Comparison of ENCODE assay signal across 13 cellular contexts in the genomic region with DNA sequence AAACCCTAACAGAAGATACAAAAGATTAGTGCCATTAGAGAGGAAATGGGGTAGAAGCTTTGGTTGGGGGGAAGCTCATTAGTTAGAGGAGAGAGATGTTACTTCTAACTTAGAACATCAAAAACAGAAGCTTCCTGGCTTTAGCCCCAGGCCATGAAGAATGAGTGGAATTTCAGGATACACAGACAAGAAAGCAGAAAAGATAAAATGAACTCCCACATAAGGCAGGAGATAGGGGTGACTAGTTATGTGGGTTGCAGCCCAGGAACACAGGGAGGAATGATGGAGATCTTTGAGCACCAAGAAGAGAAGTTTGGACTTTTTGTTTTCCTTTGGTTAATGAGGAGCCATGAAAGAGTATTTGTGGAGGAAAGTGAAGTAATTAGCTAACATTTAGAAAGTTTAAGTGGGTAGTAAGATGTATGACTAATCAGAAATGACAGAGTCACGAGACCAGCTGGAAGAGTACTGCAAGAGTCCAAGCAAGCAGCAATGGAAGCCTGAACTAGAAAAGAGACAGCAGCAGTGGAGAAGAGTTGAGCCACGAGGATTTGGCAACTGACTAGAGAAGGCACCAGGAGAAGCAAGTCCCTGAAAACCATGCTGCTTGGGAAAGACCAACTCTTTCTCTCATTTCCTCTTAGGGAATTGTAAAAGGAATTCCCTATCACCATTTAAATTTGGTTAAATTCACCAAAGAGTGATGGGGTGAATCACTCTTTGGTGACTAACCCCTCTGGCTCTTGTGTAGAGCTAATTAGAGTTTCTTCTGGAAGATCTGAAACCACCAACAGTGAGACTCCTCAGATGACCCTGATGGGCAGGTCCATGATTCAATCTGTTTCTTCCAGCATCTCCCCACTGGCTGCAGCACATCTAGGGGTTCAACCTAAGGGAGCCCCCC.
A peak's percentile ranks its signal among the peaks of the same experiment; 100 is the strongest.
DNase-seq lines count a peak whose midpoint lies in the region; ATAC-seq, FAIRE-seq and TF ChIP-seq lines count a peak whose summit lies in the region.
"Had no signal": no experiment of that assay in that cellular context is flagged by ENCODE, and none has a peak within 500 bp of the region (broad histone marks: within the 10 kb centered on the region; RNA-seq: fewer than 3 reads in every experiment).

No MANE protein-coding gene starts in this region.

- RAD21 ChIA-PET in HCT116 (lab: Charles Lee; ENCODE audit: low non-redundant PET in 1 of 2, low total read pairs in 2 of 2, uncharacterized antibody in 2 of 2, unreplicated experiment in 2 of 2): interaction anchor here in 1 of 2 experiments (0.7 kb wide), 1 partner anchor 138 kb away, joined by 3 read pairs; no protein-coding TSS in a partner anchor

- H3K27me3 ChIP-seq in HCT116 (ENCODE audit: insufficient read depth, low read length) (no peaks in the 10 kb centered on the region), aorta (ENCODE audit: control insufficient read depth in 1 of 2, insufficient read depth in 2 of 2, low read length in 1 of 2) (no peaks in the 10 kb centered on the region)

- H3K4me1 ChIP-seq in A549: peaks cover 70% of the 10 kb centered on the region
- H3K4me1 ChIP-seq in HCT116 (ENCODE audit: control insufficient read depth in 1 of 2, insufficient read depth in 2 of 2, low read length in 2 of 2): peaks cover 32 to 88% of the 10 kb centered on the region in 2 experiments
- H3K4me1 ChIP-seq in aorta (ENCODE audit: control insufficient read depth in 1 of 2, insufficient read depth in 2 of 2, low read length in 2 of 2): peaks cover 4 to 17% of the 10 kb centered on the region in 2 donors

- DNase-seq in A549 (ENCODE audit: low read depth in 1 of 2, low spot score in 1 of 2) (peak; percentile 28 to 44), HCT116 (ENCODE audit: low read depth, low spot score) (peak; percentile 68), amniotic stem cell (lab: John Stamatoyannopoulos, UW) (peak; percentile 67), islet precursor cell (peak; percentile 82), germinal center (ENCODE audit: low spot score) (no peak), aorta (no peak), SKM-1 treated with dmso at 0.1 percent for 144 hours (lab: John Stamatoyannopoulos, UW; ENCODE audit: unreplicated experiment) (no peak)
- DNase-seq: activated CD4-positive, alpha-beta T cell treated with anti-CD3 and anti-CD28 coated beads for 1 hour; CD8-positive, alpha-beta memory T cell; KG1; NK-92 treated with Interleukin-12 subunit alpha and Interleukin-12 subunit beta, amount 100 ng/mL, for 24 hours had no signal

- no peak overlapping the region for H3K4me3 ChIP-seq in A549
- peak overlapping the region in 1 of 2 experiments; percentile 47; a peak in 2 of 4 replicates for H3K4me3 ChIP-seq in HCT116 (replicated peaks in 1 of 2; ENCODE audit: low read depth in 1 of 2, low read length in 2 of 2)
- H3K4me3 ChIP-seq in aorta (ENCODE audit: low read length in 2 of 2): no peak overlapping the region
- H3K4me3 ChIP-seq: prostate gland had no signal

- H3K4me2 ChIP-seq in A549: peak overlapping the region; percentile 57
- H3K4me2 ChIP-seq in HCT116 (ENCODE audit: low read length): peak overlapping the region; percentile 78

- TF ChIP-seq EP300 in A549 (IDR thresholded peaks at IDR 0.05): no peak

- no peaks in the 10 kb centered on the region for H3K79me2 ChIP-seq in HCT116 (ENCODE audit: insufficient read depth, low read length)

- TF ChIP-seq POLR2A in A549 (IDR thresholded peaks at IDR 0.05; ENCODE audit: low read length) (no peak), HCT116 (IDR thresholded peaks at IDR 0.05; ENCODE audit: borderline replicate concordance, extremely low read depth, insufficient read depth, insufficient read length) (no peak)

- no TSS peak for BruUV-seq in HCT116 (replicated peaks; lab: Mats Ljungman, UMichigan)

- WGBS in A549 (ENCODE audit: missing lambda C conversion rate): 3% methylated on average over 2 of the region's 2 CpGs
- WGBS in aorta, 2 donors: 51 to 54% methylated on average over 2 of the region's 2 CpGs

- ATAC-seq in A549 (peak; percentile 36 to 66; a peak in 3 of 6 replicates), HCT116 (peak; percentile 66), GM21447 (IDR thresholded peaks at IDR 0.05; ENCODE audit: unreplicated experiment) (no peak), aorta (ENCODE audit: low FRiP score) (no peak)

- H3K9ac ChIP-seq in HCT116 (ENCODE audit: low read length): peak overlapping the region; percentile 34

- H4K20me1 ChIP-seq in HCT116 (ENCODE audit: insufficient read depth): no peaks in the 10 kb centered on the region

- H3K36me3 ChIP-seq in HCT116 (ENCODE audit: control insufficient read depth in 1 of 2, insufficient read depth in 2 of 2, low read length in 2 of 2) (no peaks in the 10 kb centered on the region), aorta (ENCODE audit: control insufficient read depth in 1 of 2, insufficient read depth in 2 of 2, low read length in 1 of 2) (no peaks in the 10 kb centered on the region)
- H3K36me3 ChIP-seq: prostate gland had no signal

- CTCF ChIA-PET in A549 (lab: Yijun Ruan, JAX): interaction anchor here (0.5 to 3.8 kb wide), 23 partner anchors 9 to 340 kb away, joined by 3 to 32 read pairs (median 3); no protein-coding TSS in a partner anchor
- CTCF ChIA-PET in HCT116 (lab: Charles Lee): interaction anchor here (1.0 to 2.1 kb wide), 9 partner anchors 8 to 136 kb away, joined by 3 to 8 read pairs (median 5); no protein-coding TSS in a partner anchor

- no peak for TF ChIP-seq CTCF in A549 (IDR thresholded peaks at IDR 0.05)
- TF ChIP-seq CTCF in HCT116 (IDR thresholded peaks at IDR 0.05 in 2 of 3, conservative IDR thresholded peaks at IDR 0.05 in 1 of 3; ENCODE audit: borderline replicate concordance in 1 of 3, insufficient read depth in 1 of 3, low read depth in 2 of 3, low read length in 2 of 3): no peak

- no peak for FAIRE-seq in A549 (lab: Jason Lieb, UNC)

- POLR2A ChIA-PET in A549 (lab: Yijun Ruan, JAX): interaction anchor here (1.0 kb wide), 1 partner anchor 132 kb away, joined by 3 read pairs; a partner anchor contains a TSS
- POLR2A ChIA-PET in HCT116 (lab: Charles Lee): interaction anchor here (0.6 to 4.9 kb wide), 7 partner anchors 7 to 157 kb away, joined by 3 to 32 read pairs (median 4); no protein-coding TSS in a partner anchor

- intact Hi-C loops in HCT116 (cut with micrococcal nuclease): loop anchor here (5.0 to 10.0 kb wide), 2 partner anchors 153 to 341 kb away; no protein-coding TSS in a partner anchor
- intact Hi-C loops in aorta (cut with DNase I): loop anchor here in 1 of 2 donors (10.0 kb wide), 1 partner anchor 129 kb away; a partner anchor contains a TSS

- H3K9me2 ChIP-seq in HCT116 (ENCODE audit: insufficient read depth): no peaks in the 10 kb centered on the region

- TF ChIP-seq RAD21 in A549 (conservative IDR thresholded peaks at IDR 0.05 in 1 of 2, IDR thresholded peaks at IDR 0.05 in 1 of 2) (no peak), HCT116 (IDR thresholded peaks at IDR 0.05; ENCODE audit: low read depth) (no peak)

- H2AFZ ChIP-seq in HCT116 (ENCODE audit: low read depth, low read length, poor library complexity, severe bottlenecking): no peak overlapping the region

- H3K27ac ChIP-seq in A549 (peak overlapping the region; percentile 69 to 84), HCT116 (ENCODE audit: low read depth, low read length) (peak overlapping the region; percentile 77), aorta (ENCODE audit: low read depth in 1 of 2, low read length in 2 of 2) (no peak overlapping the region)

- H3K9me3 ChIP-seq in A549 (no peaks in the 10 kb centered on the region), HCT116 (ENCODE audit: control insufficient read depth in 1 of 2, insufficient read depth in 1 of 2, low read depth in 1 of 2, low read length in 2 of 2) (no peaks in the 10 kb centered on the region), aorta (ENCODE audit: control insufficient read depth, low read length) (no peaks in the 10 kb centered on the region)
- H3K9me3 ChIP-seq: prostate gland had no signal

TF ChIP-seq in A549, 52 proteins besides CTCF, POLR2A, EP300 and RAD21 (continues in another document):
- TF ChIP-seq PHF8 (IDR thresholded peaks at IDR 0.05; ENCODE audit: borderline replicate concordance, low read depth) (no peak), JUNB (IDR thresholded peaks at IDR 0.05) (peak; percentile 70), HOXB5 (CRISPR knock-in tag; IDR thresholded peaks at IDR 0.05) (no peak), CEBPB (IDR thresholded peaks at IDR 0.05) (0 out of 4 replicates have a peak, but pooled peaks of 1 of the 2 experiments have one; percentile 13)
- TF ChIP-seq, protein P1, sequence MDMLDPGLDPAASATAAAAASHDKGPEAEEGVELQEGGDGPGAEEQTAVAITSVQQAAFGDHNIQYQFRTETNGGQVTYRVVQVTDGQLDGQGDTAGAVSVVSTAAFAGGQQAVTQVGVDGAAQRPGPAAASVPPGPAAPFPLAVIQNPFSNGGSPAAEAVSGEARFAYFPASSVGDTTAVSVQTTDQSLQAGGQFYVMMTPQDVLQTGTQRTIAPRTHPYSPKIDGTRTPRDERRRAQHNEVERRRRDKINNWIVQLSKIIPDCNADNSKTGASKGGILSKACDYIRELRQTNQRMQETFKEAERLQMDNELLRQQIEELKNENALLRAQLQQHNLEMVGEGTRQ (IDR thresholded peaks at IDR 0.05): no peak

TF ChIP-seq in HCT116, 20 proteins besides CTCF, POLR2A, EP300 and RAD21 (continues in another document):
- TF ChIP-seq CEBPB (IDR thresholded peaks at IDR 0.05; ENCODE audit: low read depth) (peak; percentile 44; the same call in 1 of the 2 replicates), JUND (IDR thresholded peaks at IDR 0.05) (peak; percentile 88), CBX3 (IDR thresholded peaks at IDR 0.05; ENCODE audit: low read depth) (peak; percentile 66), EGR1 (IDR thresholded peaks at IDR 0.05; ENCODE audit: low read depth) (no peak; the same call in 1 of the 2 replicates), ELF1 (IDR thresholded peaks at IDR 0.05; ENCODE audit: borderline replicate concordance, low read depth) (no peak), SRF (IDR thresholded peaks at IDR 0.05; ENCODE audit: low read depth) (peak; percentile 69; the same call in 1 of the 2 replicates), SP1 (IDR thresholded peaks at IDR 0.05; ENCODE audit: low read depth) (peak; percentile 79), EZH2 (IDR thresholded peaks at IDR 0.05) (no peak), FOSL1 (IDR thresholded peaks at IDR 0.05; ENCODE audit: low read depth) (peak; percentile 87), SIN3A (IDR thresholded peaks at IDR 0.05; ENCODE audit: low read depth) (0 out of 2 replicates have a peak, but pooled peaks have one; percentile 61), TCF7L2 (IDR thresholded peaks at IDR 0.05; ENCODE audit: borderline replicate concordance, extremely low read depth, insufficient read depth, insufficient read length) (no peak)
- TF ChIP-seq, protein P2, sequence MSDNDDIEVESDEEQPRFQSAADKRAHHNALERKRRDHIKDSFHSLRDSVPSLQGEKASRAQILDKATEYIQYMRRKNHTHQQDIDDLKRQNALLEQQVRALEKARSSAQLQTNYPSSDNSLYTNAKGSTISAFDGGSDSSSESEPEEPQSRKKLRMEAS (IDR thresholded peaks at IDR 0.05): peak; percentile 10; the same call in 1 of the 2 replicates

Comparison
In these comparisons a context has a peak if more than half of its experiments do, and no peak if none do; other contexts are left out.
1. ATAC-seq: peak in A549 (2 of 2) and HCT116 (single experiment); none in GM21447 (single experiment) and aorta (single experiment).
2. DNase-seq: peak in A549 (2 of 2), HCT116 (single experiment), amniotic stem cell (single experiment) and islet precursor cell (single experiment); none in germinal center (single experiment), aorta (0 of 2) and SKM-1 treated with dmso at 0.1 percent for 144 hours (single experiment).
3. H3K27ac ChIP-seq: peak in A549 (2 of 2) and HCT116 (single experiment); none in aorta (0 of 2).